ENCODE assay signal across 10 cellular contexts in genomic region chr17:4607773-4608187, GRCh38. TPM values are rescaled to one million over a fixed set of nuclear protein-coding genes. Genes with fewer than 3 reads are reported as not detected.
DNase-seq lines count a peak whose midpoint lies in the region; ATAC-seq lines count a peak whose summit lies in the region.
"Had no signal": no experiment of that assay in that cellular context is flagged by ENCODE, and none has a peak within 500 bp of the region (broad histone marks: within the 10 kb centered on the region; RNA-seq: fewer than 3 reads in every experiment).

No MANE protein-coding gene starts in this region.

- no peak overlapping the region for H2BK12ac ChIP-seq in neuronal stem cell (ENCODE audit: low read length)

- H3K9me3 ChIP-seq in neuronal stem cell (replicated peaks in 1 of 2; ENCODE audit: control insufficient read depth in 2 of 2, insufficient read depth in 1 of 2, low read depth in 1 of 2, low read length in 2 of 2) = no peaks in the 10 kb centered on the region

- no peak overlapping the region for H3K23ac ChIP-seq in neuronal stem cell (ENCODE audit: low read depth, low read length, poor library complexity)

- H2AFZ ChIP-seq in neuronal stem cell (ENCODE audit: low read length) = peak overlapping the region; percentile 65

- H3K18ac ChIP-seq in neuronal stem cell (ENCODE audit: low read length) = no peak overlapping the region

- no peaks in the 10 kb centered on the region for H3K9me3 Mint-ChIP-seq in effector memory CD8-positive, alpha-beta T cell
- H3K9me3 Mint-ChIP-seq in activated CD4-positive, alpha-beta T cell treated with anti-CD3 and anti-CD28 coated beads for 36 hours (ENCODE audit: low read depth) = no peaks in the 10 kb centered on the region

- peaks cover 0 to 4% of the 10 kb centered on the region in 2 donors for H3K4me1 Mint-ChIP-seq in effector memory CD8-positive, alpha-beta T cell (ENCODE audit: low read depth in 2 of 2)
- no peaks in the 10 kb centered on the region for H3K4me1 Mint-ChIP-seq in activated CD4-positive, alpha-beta T cell treated with anti-CD3 and anti-CD28 coated beads for 36 hours

- H2BK15ac ChIP-seq in neuronal stem cell (ENCODE audit: low read length) = no peak overlapping the region

- H3K27me3 ChIP-seq in neuronal stem cell (ENCODE audit: control insufficient read depth in 3 of 3, insufficient read depth in 3 of 3, low read depth in 1 of 3, low read length in 3 of 3) = peaks cover 0 to 31% (median 0%) of the 10 kb centered on the region in 3 experiments

- POLR2A ChIA-PET in activated CD4-positive, alpha-beta T cell treated with anti-CD3 and anti-CD28 coated beads for 36 hours (lab: Charles Lee) = no interaction called here

- no peak overlapping the region for H3K14ac ChIP-seq in neuronal stem cell (ENCODE audit: low read length)

- H2BK120ac ChIP-seq in neuronal stem cell (ENCODE audit: low read depth, low read length) = no peak overlapping the region

- no peak overlapping the region for H3K4ac ChIP-seq in neuronal stem cell (ENCODE audit: low read length)

- no peak overlapping the region for H4K8ac ChIP-seq in neuronal stem cell (ENCODE audit: low read depth, low read length)

- H3K36me3 ChIP-seq in neuronal stem cell (replicated peaks in 1 of 2; ENCODE audit: control insufficient read depth in 2 of 2, insufficient read depth in 2 of 2, low read length in 2 of 2) = peaks cover 0 to 1% of the 10 kb centered on the region in 2 donors

- ATAC-seq in effector memory CD8-positive, alpha-beta T cell (replicated peaks) = no peak
- ATAC-seq in HG02884 (IDR thresholded peaks at IDR 0.05; ENCODE audit: unreplicated experiment) (no peak), HG03457 (IDR thresholded peaks at IDR 0.05; ENCODE audit: unreplicated experiment) (no peak)
- no peak for ATAC-seq in activated CD4-positive, alpha-beta T cell treated with anti-CD3 and anti-CD28 coated beads for 36 hours
- ATAC-seq: stimulated activated naive CD8-positive, alpha-beta T cell treated with anti-CD3 and anti-CD28 coated beads, Interleukin-15, Interleukin-2, amounts not matched to agents 100 U/mL and 50 U/mL, for 24 hours had no signal

- no peak overlapping the region for H3K4me3 ChIP-seq in neuronal stem cell (ENCODE audit: low read length in 2 of 2)

- H3K27ac Mint-ChIP-seq in effector memory CD8-positive, alpha-beta T cell = no peak overlapping the region
- H3K27ac Mint-ChIP-seq in activated CD4-positive, alpha-beta T cell treated with anti-CD3 and anti-CD28 coated beads for 36 hours = no peak overlapping the region

- H3K4me2 ChIP-seq in neuronal stem cell (ENCODE audit: insufficient read depth, low read length, poor library complexity, severe bottlenecking) = no peak overlapping the region

- peaks cover 31 to 65% of the 10 kb centered on the region in 2 donors for H3K27me3 Mint-ChIP-seq in effector memory CD8-positive, alpha-beta T cell
- peaks cover 16% of the 10 kb centered on the region for H3K27me3 Mint-ChIP-seq in activated CD4-positive, alpha-beta T cell treated with anti-CD3 and anti-CD28 coated beads for 36 hours

- H3K9ac ChIP-seq in neuronal stem cell (ENCODE audit: low read depth, low read length, poor library complexity) = no peak overlapping the region

- H2BK5ac ChIP-seq in neuronal stem cell (ENCODE audit: low read length) = no peak overlapping the region

- intact Hi-C loops in activated CD4-positive, alpha-beta T cell treated with anti-CD3 and anti-CD28 coated beads for 36 hours (cut with DNase I, micrococcal nuclease) = no loop called here

- CTCF ChIA-PET in activated CD4-positive, alpha-beta T cell treated with anti-CD3 and anti-CD28 coated beads for 36 hours (lab: Charles Lee) = interaction anchor here (0.9 to 2.2 kb wide), 2 partner anchors 13 to 40 kb away, joined by 3 to 8 read pairs; no protein-coding TSS in a partner anchor

- peak; percentile 73 for DNase-seq in Ammon's horn (ENCODE audit: low spot score)
- DNase-seq in RPMI7951 (ENCODE audit: low read depth) = peak; percentile 59
- DNase-seq in globus pallidus (ENCODE audit: low spot score) = peak; percentile 60
- no peak for DNase-seq in neuronal stem cell (ENCODE audit: low spot score)
- DNase-seq in effector memory CD8-positive, alpha-beta T cell = no peak
- no peak for DNase-seq in activated CD4-positive, alpha-beta T cell treated with anti-CD3 and anti-CD28 coated beads for 36 hours
- DNase-seq: NCI-H1436; stimulated activated naive CD8-positive, alpha-beta T cell treated with anti-CD3 and anti-CD28 coated beads, Interleukin-15, Interleukin-2, amounts not matched to agents 100 U/mL and 50 U/mL, for 24 hours had no signal

- H3K4me3 Mint-ChIP-seq in effector memory CD8-positive, alpha-beta T cell = no peak overlapping the region
- no peak overlapping the region for H3K4me3 Mint-ChIP-seq in activated CD4-positive, alpha-beta T cell treated with anti-CD3 and anti-CD28 coated beads for 36 hours

- no peak overlapping the region for H2AK5ac ChIP-seq in neuronal stem cell (ENCODE audit: low read depth, low read length)

- no peak overlapping the region for H4K91ac ChIP-seq in neuronal stem cell (ENCODE audit: low read depth, low read length, poor library complexity)

- no peaks in the 10 kb centered on the region for H3K79me1 ChIP-seq in neuronal stem cell (ENCODE audit: low read depth, low read length)

- no peaks in the 10 kb centered on the region for H3K36me3 Mint-ChIP-seq in effector memory CD8-positive, alpha-beta T cell (ENCODE audit: insufficient read depth)
- H3K36me3 Mint-ChIP-seq in activated CD4-positive, alpha-beta T cell treated with anti-CD3 and anti-CD28 coated beads for 36 hours (ENCODE audit: low read depth) = no peaks in the 10 kb centered on the region

- no peak overlapping the region for H3K27ac ChIP-seq in neuronal stem cell (replicated peaks; ENCODE audit: low read length)

- WGBS in neuronal stem cell (ENCODE audit: extremely low coverage in 2 of 2, insufficient read length in 2 of 2, insufficient replicate concordance in 1 of 2), 2 donors = no CpG with 5 or more reads among the region's 9 CpGs

- peaks cover 8 to 9% of the 10 kb centered on the region in 2 donors for H3K4me1 ChIP-seq in neuronal stem cell (ENCODE audit: control insufficient read depth in 2 of 2, insufficient read depth in 1 of 2, low read depth in 1 of 2, low read length in 2 of 2)

RNA-seq across cellular contexts. Expression of gene SMTNL2, which starts 23.5 kb away (rescaled TPM):
- total RNA-seq in RPMI7951 (2014; rRNA removed; shearing (Covaris generic)) = not detected in 2 replicates
- polyA plus RNA-seq in neuronal stem cell (2013, experiment 1 of 2) = 8.7 TPM
- polyA plus RNA-seq in neuronal stem cell (2013, experiment 2 of 2) = 9.0 TPM
- not detected for total RNA-seq in activated CD4-positive, alpha-beta T cell treated with anti-CD3 and anti-CD28 coated beads for 36 hours

RNA-seq across cellular contexts. Expression of gene ALOX15, which starts 33.7 kb away (rescaled TPM):
- not detected in 2 replicates for total RNA-seq in RPMI7951 (2014; rRNA removed; shearing (Covaris generic))
- polyA plus RNA-seq in neuronal stem cell (2013, experiment 1 of 2) = 0.21 TPM
- 0.15 TPM for polyA plus RNA-seq in neuronal stem cell (2013, experiment 2 of 2)
- not detected for total RNA-seq in activated CD4-positive, alpha-beta T cell treated with anti-CD3 and anti-CD28 coated beads for 36 hours

RNA-seq across cellular contexts. Expression of gene GGT6, which starts 47.4 kb away (rescaled TPM):
- total RNA-seq in RPMI7951 (2014; rRNA removed; shearing (Covaris generic)) = not detected in 2 replicates
- not detected for polyA plus RNA-seq in neuronal stem cell (2013, experiment 1 of 2)
- not detected for polyA plus RNA-seq in neuronal stem cell (2013, experiment 2 of 2)
- total RNA-seq in activated CD4-positive, alpha-beta T cell treated with anti-CD3 and anti-CD28 coated beads for 36 hours = not detected

RNA-seq across cellular contexts. Expression of gene MYBBP1A, which starts 52.6 kb away (rescaled TPM):
- total RNA-seq in RPMI7951 (2014; rRNA removed; shearing (Covaris generic)) = 25.3 and 28.1 TPM in 2 replicates
- 15.0 TPM for polyA plus RNA-seq in neuronal stem cell (2013, experiment 1 of 2)
- polyA plus RNA-seq in neuronal stem cell (2013, experiment 2 of 2) = 14.9 TPM
- 100 to 1,000 TPM in 1 of 2 experiments, 10 to 100 TPM in 1; 97.7 to 144 TPM for total RNA-seq in activated CD4-positive, alpha-beta T cell treated with anti-CD3 and anti-CD28 coated beads for 36 hours

Comparison
In these comparisons a context has a peak if more than half of its experiments do, and no peak if none do; other contexts are left out.
1. DNase-seq: peak in Ammon's horn (single experiment), RPMI7951 (single experiment) and globus pallidus (single experiment); none in neuronal stem cell (single experiment), effector memory CD8-positive, alpha-beta T cell (0 of 3) and activated CD4-positive, alpha-beta T cell treated with anti-CD3 and anti-CD28 coated beads for 36 hours (single experiment).